ENCODE assay signal across 24 cellular contexts in genomic region chr12:49031573-49032161, GRCh38. TPM values are rescaled to one million over a fixed set of nuclear protein-coding genes. Genes with fewer than 3 reads are reported as not detected.
DNase-seq lines count a peak whose midpoint lies in the region; ATAC-seq, FAIRE-seq and TF ChIP-seq lines count a peak whose summit lies in the region.
"Had no signal": no experiment of that assay in that cellular context is flagged by ENCODE, and none has a peak within 500 bp of the region (broad histone marks: within the 10 kb centered on the region; RNA-seq: fewer than 3 reads in every experiment).

No MANE protein-coding gene starts in this region.

- POLR2A ChIA-PET in GM12878 (lab: Charles Lee): no interaction called here

- in situ Hi-C loops in GM12878 (cut with MboI): no loop called here

- H3K27me3 ChIP-seq in GM12878 (replicated peaks in 1 of 2; ENCODE audit: control insufficient read depth in 2 of 2, insufficient read depth in 2 of 2, low read length in 1 of 2): no peaks in the 10 kb centered on the region
- H3K27me3 ChIP-seq: gastrocnemius medialis, vagina had no signal

- SMC1A ChIA-PET in GM12878 (lab: Charles Lee; ENCODE audit: uncharacterized antibody, unreplicated experiment): interaction anchor here (0.7 kb wide), 1 partner anchor 12 kb away, joined by 3 read pairs; no protein-coding TSS in a partner anchor

- no peak overlapping the region for H3K4me3 ChIP-seq in GM12878
- H3K4me3 ChIP-seq: gastrocnemius medialis, prostate gland, vagina had no signal

- no peak overlapping the region for H3K4me2 ChIP-seq in GM12878 (ENCODE audit: control insufficient read depth, insufficient read depth)

- BruUV-seq in GM12878 (replicated peaks; lab: Mats Ljungman, UMichigan): no TSS peak

- no peak overlapping the region for H3K27ac ChIP-seq in GM12878 (ENCODE audit: control insufficient read depth, insufficient read depth)
- H3K27ac ChIP-seq: gastrocnemius medialis, prostate gland, vagina had no signal

- peak; percentile 19 for ATAC-seq in GM12878
- no peak for ATAC-seq in activated CD4-positive, CD25-positive, alpha-beta regulatory T cell treated with anti-CD3 and anti-CD28 coated beads, Interleukin-2, amount 50 U/mL, for 24 hours
- no peak for ATAC-seq in GM18502 (IDR thresholded peaks at IDR 0.05; ENCODE audit: poor library complexity, unreplicated experiment)
- ATAC-seq: activated naive CD8-positive, alpha-beta T cell treated with anti-CD3 and anti-CD28 coated beads, Interleukin-2, amount 50 U/mL, for 24 hours; gastrocnemius medialis; left colon had no signal

- intact Hi-C loops in GM12878 (cut with micrococcal nuclease; ENCODE audit: unreplicated experiment): no loop called here

- CTCF ChIA-PET in GM12878 (lab: Yijun Ruan, JAX): interaction anchor here (0.9 to 1.0 kb wide), 2 partner anchors 12 to 32 kb away, joined by 3 read pairs; no protein-coding TSS in a partner anchor

- peak; percentile 15 for DNase-seq in GM12891 (ENCODE audit: insufficient read length, low spot score)
- no peak for DNase-seq in GM12878 (ENCODE audit: low read depth, low spot score)
- peak; percentile 84 for DNase-seq in mesenteric fat pad (ENCODE audit: low spot score)
- no peak for DNase-seq in islet precursor cell
- DNase-seq: activated effector memory CD4-positive, alpha-beta T cell treated with anti-CD3 and anti-CD28 coated beads, Interleukin-2, amount 50 U/mL, for 16 hours; activated naive CD8-positive, alpha-beta T cell treated with anti-CD3 and anti-CD28 coated beads, Interleukin-2, amount 50 U/mL, for 24 hours; Calu3; caudate nucleus; gastrocnemius medialis; GOT3; Karpas-422; left colon; mesendoderm; naive B cell; NCI-H1436; stimulated activated CD4-positive, alpha-beta T cell treated with anti-CD3 and anti-CD28 coated beads, Interleukin-15, amount 100 ng/mL, for 24 hours; stimulated activated naive CD4-positive, alpha-beta T cell treated with Interleukin-2 at 50 U/mL for 16 hours had no signal

- no peak for FAIRE-seq in GM12891 (lab: Jason Lieb, UNC)
- FAIRE-seq in GM12878 (lab: Jason Lieb, UNC): no peak

- no peak for TF ChIP-seq POLR2A in GM12891 (IDR thresholded peaks at IDR 0.05; ENCODE audit: low read depth, low read length)
- 0 out of 2 replicates have a peak, but pooled peaks have one; percentile 1 for TF ChIP-seq POLR2A in GM12878 (IDR thresholded peaks at IDR 0.05; ENCODE audit: low read depth, low read length)

- no peaks in the 10 kb centered on the region for H3K9me3 ChIP-seq in GM12878 (replicated peaks; ENCODE audit: control insufficient read depth, insufficient read depth, low read length)
- H3K9me3 ChIP-seq: gastrocnemius medialis, prostate gland, vagina had no signal

- RAD21 ChIA-PET in GM12878 (lab: Charles Lee; ENCODE audit: unreplicated experiment): no interaction called here

- no peak for TF ChIP-seq RAD21 in GM12878 (IDR thresholded peaks at IDR 0.05; ENCODE audit: insufficient read depth, low read depth, low read length)

- no peaks in the 10 kb centered on the region for H3K4me1 ChIP-seq in GM12878 (ENCODE audit: control insufficient read depth, insufficient read depth, low read length)
- H3K4me1 ChIP-seq: gastrocnemius medialis, prostate gland, vagina had no signal

- no peak overlapping the region for H2AFZ ChIP-seq in GM12878 (ENCODE audit: control insufficient read depth, low read depth, low read length)

- no peak for TF ChIP-seq CTCF in GM12878 (IDR thresholded peaks at IDR 0.05 in 2 of 3, conservative IDR thresholded peaks at IDR 0.05 in 1 of 3; ENCODE audit: control insufficient read depth in 2 of 3, extremely low read depth in 1 of 3, insufficient read depth in 1 of 3, low read depth in 3 of 3, low read length in 3 of 3)

- H3K9ac ChIP-seq in GM12878 (ENCODE audit: control insufficient read depth, insufficient read depth, low read length): no peak overlapping the region

- no peaks in the 10 kb centered on the region for H3K79me2 ChIP-seq in GM12878 (ENCODE audit: control insufficient read depth, insufficient read depth, low read length)

- H4K20me1 ChIP-seq in GM12878 (ENCODE audit: control insufficient read depth, insufficient read depth): no peaks in the 10 kb centered on the region

- WGBS in GM12878 (ENCODE audit: insufficient coverage, insufficient replicate concordance, low lambda C conversion rate, missing lambda C conversion rate): 88% methylated on average over 8 of the region's 8 CpGs

- H3K36me3 ChIP-seq in GM12878 (ENCODE audit: control insufficient read depth in 2 of 2, insufficient read depth in 2 of 2, low read length in 1 of 2): peaks cover 22 to 36% of the 10 kb centered on the region in 2 experiments

- TF ChIP-seq EP300 in GM12878 (IDR thresholded peaks at IDR 0.05; ENCODE audit: borderline replicate concordance in 1 of 2, control insufficient read depth in 1 of 2, low read depth in 2 of 2, low read length in 2 of 2): no peak

RNA-seq across cellular contexts. Expression of gene PRKAG1, which starts 13.1 kb away (rescaled TPM):
- polyA plus RNA-seq in GM12891 (2012; ENCODE audit: low read depth, missing spikeins): 49.9 TPM
- 25.8 and 31.4 TPM in 2 replicates for total RNA-seq in GM12878 (2013; cell fraction: nucleolus; rRNA removed)
- 49.5 and 58.1 TPM in 2 replicates for total RNA-seq in GM12878 (2014; rRNA removed)
- total RNA-seq in GM12878 (2014; rRNA removed; fragmentation: Illumina TruSeq; extraction: Trizol): 62.6 and 62.8 TPM in 2 replicates
- 43.7 and 46.4 TPM in 2 replicates for total RNA-seq in GM12878 (2021)
- 46.6 TPM for polyA plus RNA-seq in GM12878 (2011; ENCODE audit: low read depth)
- 91.6 and 102 TPM in 2 replicates for polyA plus RNA-seq in GM12878 (2011; rRNA removed)
- polyA plus RNA-seq in GM12878 (2011; cell fraction: cytosol; rRNA removed): 68.6 and 71.3 TPM in 2 replicates
- polyA plus RNA-seq in GM12878 (2011; cell fraction: nucleus; rRNA removed): 39.9 and 44.5 TPM in 2 replicates
- 35.3 and 41.2 TPM in 2 replicates for polyA plus RNA-seq in GM12878 (2012)
- polyA plus RNA-seq in GM12878 (2014; fragmentation: Illumina TruSeq; extraction: Trizol): 80.9 and 102 TPM in 2 replicates
- polyA plus RNA-seq in GM12878 (2014; fragmentation: Nextera tagmentation; extraction: Ambion mirVana): 10 to 100 TPM; 61.5 to 70.9 TPM
- polyA plus RNA-seq in GM12878 (2014; rRNA removed): 38.3 and 44.5 TPM in 2 replicates
- polyA plus RNA-seq in GM12878 (2016; fragmentation: Nextera tagmentation; extraction: Ambion mirVana): 10 to 100 TPM; 58.5 to 60.3 TPM
- polyA minus RNA-seq in GM12878 (2011; rRNA and poly(A)+ RNA removed): 45.2 and 54.1 TPM in 2 replicates
- polyA minus RNA-seq in GM12878 (2011; cell fraction: cytosol; rRNA and poly(A)+ RNA removed): 14.2 and 23.2 TPM in 2 replicates
- polyA minus RNA-seq in GM12878 (2011; cell fraction: nucleus; rRNA and poly(A)+ RNA removed): 8.8 and 19.9 TPM in 2 replicates
- 61.7 TPM for total RNA-seq in mesenteric fat pad

RNA-seq across cellular contexts. Expression of gene KMT2D, which starts 28.9 kb away (rescaled TPM):
- 17.2 TPM for polyA plus RNA-seq in GM12891 (2012; ENCODE audit: low read depth, missing spikeins)
- 68.5 and 83.4 TPM in 2 replicates for total RNA-seq in GM12878 (2013; cell fraction: nucleolus; rRNA removed)
- 10.7 and 13.3 TPM in 2 replicates for total RNA-seq in GM12878 (2014; rRNA removed)
- total RNA-seq in GM12878 (2014; rRNA removed; fragmentation: Illumina TruSeq; extraction: Trizol): 9.6 and 10.8 TPM in 2 replicates
- 57.9 and 71.5 TPM in 2 replicates for total RNA-seq in GM12878 (2021)
- 9.2 TPM for polyA plus RNA-seq in GM12878 (2011; ENCODE audit: low read depth)
- 4.6 and 7.9 TPM in 2 replicates for polyA plus RNA-seq in GM12878 (2011; rRNA removed)
- 9.5 and 10.4 TPM in 2 replicates for polyA plus RNA-seq in GM12878 (2011; cell fraction: cytosol; rRNA removed)
- polyA plus RNA-seq in GM12878 (2011; cell fraction: nucleus; rRNA removed): 51.4 and 63.1 TPM in 2 replicates
- polyA plus RNA-seq in GM12878 (2012): 21.0 and 22.3 TPM in 2 replicates
- 39.7 and 45.6 TPM in 2 replicates for polyA plus RNA-seq in GM12878 (2014; fragmentation: Illumina TruSeq; extraction: Trizol)
- polyA plus RNA-seq in GM12878 (2014; fragmentation: Nextera tagmentation; extraction: Ambion mirVana): 1 to 10 TPM in 1 of 2 experiments, under 1 TPM in 1; 0.51 to 1.2 TPM
- polyA plus RNA-seq in GM12878 (2014; rRNA removed): 32.7 and 33.8 TPM in 2 replicates
- polyA plus RNA-seq in GM12878 (2016; fragmentation: Nextera tagmentation; extraction: Ambion mirVana): 10 to 100 TPM; 10.1 to 10.6 TPM
- polyA minus RNA-seq in GM12878 (2011; rRNA and poly(A)+ RNA removed): 15.4 and 17.8 TPM in 2 replicates
- polyA minus RNA-seq in GM12878 (2011; cell fraction: cytosol; rRNA and poly(A)+ RNA removed): 25.7 and 28.3 TPM in 2 replicates
- 13.2 and 31.3 TPM in 2 replicates for polyA minus RNA-seq in GM12878 (2011; cell fraction: nucleus; rRNA and poly(A)+ RNA removed)
- 79.7 TPM for total RNA-seq in mesenteric fat pad

RNA-seq across cellular contexts. Expression of gene DDN, which starts 32.5 kb away (rescaled TPM):
- 2.0 TPM for polyA plus RNA-seq in GM12891 (2012; ENCODE audit: low read depth, missing spikeins)
- total RNA-seq in GM12878 (2013; cell fraction: nucleolus; rRNA removed): 3.6 and 4.6 TPM in 2 replicates
- total RNA-seq in GM12878 (2014; rRNA removed) (9.6 and 11.4 TPM in 2 replicates), GM12878 (2014; rRNA removed; fragmentation: Illumina TruSeq; extraction: Trizol) (5.1 and 5.5 TPM in 2 replicates), GM12878 (2021) (11.5 and 13.4 TPM in 2 replicates), mesenteric fat pad (0.10 TPM)
- 1.5 TPM for polyA plus RNA-seq in GM12878 (2011; ENCODE audit: low read depth)
- polyA plus RNA-seq in GM12878 (2011; rRNA removed) (1.5 and 2.0 TPM in 2 replicates), GM12878 (2014; fragmentation: Illumina TruSeq; extraction: Trizol) (3.0 and 6.1 TPM in 2 replicates), GM12878 (2014; fragmentation: Nextera tagmentation; extraction: Ambion mirVana) (under 1 TPM; 0.10 to 0.22 TPM), GM12878 (2014; rRNA removed) (7.4 and 10.1 TPM in 2 replicates), GM12878 (2016; fragmentation: Nextera tagmentation; extraction: Ambion mirVana) (1 to 10 TPM in 1 of 2 experiments, under 1 TPM in 1; 0.70 to 1.0 TPM)
- polyA plus RNA-seq in GM12878 (2011; cell fraction: cytosol; rRNA removed): 2.1 and 2.6 TPM in 2 replicates
- 4.1 and 5.1 TPM in 2 replicates for polyA plus RNA-seq in GM12878 (2011; cell fraction: nucleus; rRNA removed)
- polyA plus RNA-seq in GM12878 (2012): 2.3 and 2.7 TPM in 2 replicates
- polyA minus RNA-seq in GM12878 (2011; rRNA and poly(A)+ RNA removed): 1.5 and 2.7 TPM in 2 replicates
- 1.3 and 1.5 TPM in 2 replicates for polyA minus RNA-seq in GM12878 (2011; cell fraction: cytosol; rRNA and poly(A)+ RNA removed)
- polyA minus RNA-seq in GM12878 (2011; cell fraction: nucleus; rRNA and poly(A)+ RNA removed): 1.7 and 2.6 TPM in 2 replicates
- total RNA-seq: vagina had no signal

RNA-seq across cellular contexts. Expression of gene RHEBL1, which starts 38.1 kb away (rescaled TPM):
- polyA plus RNA-seq in GM12891 (2012; ENCODE audit: low read depth, missing spikeins): 6.1 TPM
- total RNA-seq in GM12878 (2013; cell fraction: nucleolus; rRNA removed): 1.9 and 3.7 TPM in 2 replicates
- total RNA-seq in GM12878 (2014; rRNA removed) (8.7 and 11.0 TPM in 2 replicates), GM12878 (2014; rRNA removed; fragmentation: Illumina TruSeq; extraction: Trizol) (5.9 and 6.4 TPM in 2 replicates), GM12878 (2021) (7.2 and 7.9 TPM in 2 replicates), mesenteric fat pad (0.42 TPM)
- 3.8 TPM for polyA plus RNA-seq in GM12878 (2011; ENCODE audit: low read depth)
- polyA plus RNA-seq in GM12878 (2011; rRNA removed) (13.1 and 15.3 TPM in 2 replicates), GM12878 (2014; fragmentation: Illumina TruSeq; extraction: Trizol) (5.5 and 6.2 TPM in 2 replicates), GM12878 (2014; fragmentation: Nextera tagmentation; extraction: Ambion mirVana) (10 to 100 TPM; 17.9 to 18.7 TPM), GM12878 (2014; rRNA removed) (9.2 and 11.1 TPM in 2 replicates), GM12878 (2016; fragmentation: Nextera tagmentation; extraction: Ambion mirVana) (10 to 100 TPM; 13.0 to 14.5 TPM)
- 14.7 and 20.5 TPM in 2 replicates for polyA plus RNA-seq in GM12878 (2011; cell fraction: cytosol; rRNA removed)
- 17.4 and 22.9 TPM in 2 replicates for polyA plus RNA-seq in GM12878 (2011; cell fraction: nucleus; rRNA removed)
- polyA plus RNA-seq in GM12878 (2012): 6.2 and 6.8 TPM in 2 replicates
- 10.1 and 13.0 TPM in 2 replicates for polyA minus RNA-seq in GM12878 (2011; rRNA and poly(A)+ RNA removed)
- polyA minus RNA-seq in GM12878 (2011; cell fraction: cytosol; rRNA and poly(A)+ RNA removed): 3.5 and 4.5 TPM in 2 replicates
- 4.4 and 5.3 TPM in 2 replicates for polyA minus RNA-seq in GM12878 (2011; cell fraction: nucleus; rRNA and poly(A)+ RNA removed)
- total RNA-seq: left colon had no signal

RNA-seq across cellular contexts. Expression of gene WNT1, which starts 53.5 kb away (rescaled TPM):
- polyA plus RNA-seq in GM12891 (2012; ENCODE audit: low read depth, missing spikeins): not detected
- not detected in 2 replicates for total RNA-seq in GM12878 (2013; cell fraction: nucleolus; rRNA removed)
- not detected in 2 replicates for total RNA-seq in GM12878 (2014; rRNA removed)
- total RNA-seq in GM12878 (2014; rRNA removed; fragmentation: Illumina TruSeq; extraction: Trizol): not detected in 2 replicates
- not detected in 2 replicates for total RNA-seq in GM12878 (2021)
- polyA plus RNA-seq in GM12878 (2011; ENCODE audit: low read depth): not detected
- polyA plus RNA-seq in GM12878 (2011; rRNA removed): not detected in 2 replicates
- 0.13 TPM in 1 of 2 replicates, not detected in the other for polyA plus RNA-seq in GM12878 (2011; cell fraction: cytosol; rRNA removed)
- 0.12 and 0.37 TPM in 2 replicates for polyA plus RNA-seq in GM12878 (2011; cell fraction: nucleus; rRNA removed)
- not detected in 2 replicates for polyA plus RNA-seq in GM12878 (2012)
- not detected in 2 replicates for polyA plus RNA-seq in GM12878 (2014; fragmentation: Illumina TruSeq; extraction: Trizol)
- polyA plus RNA-seq in GM12878 (2014; fragmentation: Nextera tagmentation; extraction: Ambion mirVana): not detected
- polyA plus RNA-seq in GM12878 (2014; rRNA removed): not detected in 2 replicates
- not detected for polyA plus RNA-seq in GM12878 (2016; fragmentation: Nextera tagmentation; extraction: Ambion mirVana)
- not detected in 2 replicates for polyA minus RNA-seq in GM12878 (2011; rRNA and poly(A)+ RNA removed)
- polyA minus RNA-seq in GM12878 (2011; cell fraction: cytosol; rRNA and poly(A)+ RNA removed): not detected in 2 replicates
- polyA minus RNA-seq in GM12878 (2011; cell fraction: nucleus; rRNA and poly(A)+ RNA removed): not detected in 2 replicates
- total RNA-seq in mesenteric fat pad: not detected
- total RNA-seq: Calu3; Daoy; gastrocnemius medialis; left colon; OCI-LY7; prostate gland; T-helper 2 cell treated with Interferon-gamma antibody and Interleukin-4, amounts not matched to agents 100 ng/mL and 5 ng/mL, for 36 hours; vagina had no signal

Comparison
In these comparisons a context has a peak if more than half of its experiments do, and no peak if none do; other contexts are left out.
1. DNase-seq: peak in GM12891 (single experiment) and mesenteric fat pad (single experiment); none in GM12878 (single experiment) and islet precursor cell (single experiment).